Comparison of ENCODE assay signal across 24 cellular contexts in genomic region chr2:51025942-51026574, GRCh38. TPM values are rescaled to one million over a fixed set of nuclear protein-coding genes. Genes with fewer than 3 reads are reported as not detected.
DNase-seq lines count a peak whose midpoint lies in the region; ATAC-seq and TF ChIP-seq lines count a peak whose summit lies in the region.
"Had no signal": no experiment of that assay in that cellular context is flagged by ENCODE, and none has a peak within 500 bp of the region (broad histone marks: within the 10 kb centered on the region; RNA-seq: fewer than 3 reads in every experiment).

No MANE protein-coding gene starts in this region.

- no peak overlapping the region for H2AFZ ChIP-seq in IMR-90 (replicated peaks; ENCODE audit: low read length, poor library complexity)

- H2BK120ac ChIP-seq in IMR-90 (ENCODE audit: low read depth, low read length), result no peak overlapping the region

- H2BK5ac ChIP-seq in IMR-90 (ENCODE audit: low read depth, low read length, poor library complexity, severe bottlenecking), result no peak overlapping the region

- CTCF ChIA-PET in IMR-90 (lab: Yijun Ruan, JAX), result no interaction called here

- 46% methylated on average over 2 of the region's 5 CpGs; no CpG with 5 or more reads in 1 of the 2 experiments for WGBS in IMR-90 (ENCODE audit: extremely low coverage in 2 of 2, insufficient read length in 1 of 2), 2 experiments

- H2AK5ac ChIP-seq in IMR-90 (ENCODE audit: low read depth, low read length), result no peak overlapping the region

- H3K14ac ChIP-seq in IMR-90 (replicated peaks; ENCODE audit: low read depth, low read length), result no peak overlapping the region

- no peaks in the 10 kb centered on the region for H4K20me1 ChIP-seq in IMR-90 (ENCODE audit: insufficient read depth, low read length)

- H3K27me3 ChIP-seq in IMR-90 (ENCODE audit: control insufficient read depth, insufficient read depth, low read length), result peaks cover 2% of the 10 kb centered on the region; the same call in 1 of the 2 replicates
- H3K27me3 ChIP-seq in dorsolateral prefrontal cortex, result peaks cover 0 to 41% (median 0%) of the 10 kb centered on the region in 45 donors
- H3K27me3 ChIP-seq in neutrophil, result peaks cover 3% of the 10 kb centered on the region

- no peaks in the 10 kb centered on the region for H3K4me1 ChIP-seq in IMR-90 (ENCODE audit: control insufficient read depth, insufficient read depth, low read length)
- peaks cover 41 to 45% of the 10 kb centered on the region in 2 experiments for H3K4me1 ChIP-seq in neutrophil (ENCODE audit: control insufficient read depth in 1 of 2, insufficient read depth in 1 of 2, low read depth in 1 of 2, low read length in 1 of 2)
- H3K4me1 ChIP-seq: lower lobe of right lung, spleen had no signal

- no peaks in the 10 kb centered on the region; the same call in 1 of the 2 replicates for H3K9me3 ChIP-seq in IMR-90 (ENCODE audit: control insufficient read depth, insufficient read depth, low read length)
- no peaks in the 10 kb centered on the region for H3K9me3 ChIP-seq in neutrophil
- H3K9me3 ChIP-seq: lower lobe of right lung had no signal

- no peak overlapping the region for H3K4ac ChIP-seq in IMR-90 (ENCODE audit: low read depth, low read length)

- H3K4me3 ChIP-seq in IMR-90 (ENCODE audit: insufficient read depth, low read depth, low read length), result no peak overlapping the region
- peak overlapping the region; percentile 20 to 73 (median 54) for H3K4me3 ChIP-seq in dorsolateral prefrontal cortex
- no peak overlapping the region for H3K4me3 ChIP-seq in neutrophil (ENCODE audit: low read depth in 1 of 2, low read length in 1 of 2)
- H3K4me3 ChIP-seq: lower lobe of right lung, spleen had no signal

- no peak overlapping the region for H3K18ac ChIP-seq in IMR-90 (ENCODE audit: low read depth, low read length)

- ATAC-seq in IMR-90 (ENCODE audit: low read depth), result no peak
- no peak for ATAC-seq in GM18907 (IDR thresholded peaks at IDR 0.05; ENCODE audit: unreplicated experiment)
- ATAC-seq in HG03469 (IDR thresholded peaks at IDR 0.05; ENCODE audit: unreplicated experiment), result no peak
- ATAC-seq: esophagus mucosa, Panc1 had no signal

- no peak overlapping the region for H4K8ac ChIP-seq in IMR-90 (ENCODE audit: low read depth in 2 of 2, low read length in 2 of 2)

- in situ Hi-C loops in IMR-90 (cut with MboI; ENCODE audit: low sequenced_read_pairs) (no loop called here), GM13976 (cut with MboI; ENCODE audit: low sequenced_read_pairs, unreplicated experiment) (no loop called here)

- H3K9me1 ChIP-seq in IMR-90 (ENCODE audit: insufficient read depth, low read length), result no peaks in the 10 kb centered on the region

- no peaks in the 10 kb centered on the region for H3K79me1 ChIP-seq in IMR-90 (ENCODE audit: low read depth in 1 of 2, low read length in 2 of 2)

- no peak overlapping the region for H2AK9ac ChIP-seq in IMR-90 (replicated peaks; ENCODE audit: low read depth, low read length, poor library complexity)

- no peak for TF ChIP-seq CTCF in IMR-90 (conservative IDR thresholded peaks at IDR 0.05; ENCODE audit: low read depth, low read length)
- TF ChIP-seq CTCF in dorsolateral prefrontal cortex (IDR thresholded peaks at IDR 0.05 in 54 of 56, conservative IDR thresholded peaks at IDR 0.05 in 2 of 56; ENCODE audit: low read depth in 1 of 56, partially characterized antibody in 56 of 56), result no peak
- no peak for TF ChIP-seq CTCF in neutrophil (IDR thresholded peaks at IDR 0.05)
- TF ChIP-seq CTCF in GM13976 (IDR thresholded peaks at IDR 0.05; ENCODE audit: borderline replicate concordance, control extremely low read depth, extremely low read depth, insufficient read depth, missing control alignments), result no peak

- no peak overlapping the region for H4K5ac ChIP-seq in IMR-90 (ENCODE audit: low read depth, low read length)

- H3K9ac ChIP-seq in IMR-90 (ENCODE audit: low read depth, low read length), result no peak overlapping the region

- H3K27ac ChIP-seq in IMR-90 (ENCODE audit: insufficient read depth, low read length) (no peak overlapping the region), dorsolateral prefrontal cortex (peak overlapping the region in 51 of 59 donors; percentile 1 to 85 (median 49)), neutrophil (peak overlapping the region; percentile 40)
- H3K27ac ChIP-seq: lower lobe of right lung, spleen had no signal

- H3K36me3 ChIP-seq in IMR-90 (ENCODE audit: control insufficient read depth, insufficient read depth, low read length), result no peaks in the 10 kb centered on the region
- no peaks in the 10 kb centered on the region for H3K36me3 ChIP-seq in neutrophil
- H3K36me3 ChIP-seq: lower lobe of right lung, spleen had no signal

- dilution Hi-C loops in IMR-90 (cut with HindIII; ENCODE audit: low sequenced_read_pairs, unreplicated experiment), result no loop called here

- H3K4me2 ChIP-seq in IMR-90 (ENCODE audit: low read depth, low read length), result no peak overlapping the region

- POLR2A ChIA-PET in IMR-90 (lab: Charles Lee; ENCODE audit: unreplicated experiment), result no interaction called here

- BruUV-seq in IMR-90 (replicated peaks; lab: Mats Ljungman, UMichigan), result no TSS peak

- intact Hi-C loops in IMR-90 (cut with micrococcal nuclease), result no loop called here
- intact Hi-C loops in dorsolateral prefrontal cortex (cut with DNase I), result loop anchor here in 1 of 2 donors (10.0 kb wide), 1 partner anchor 491 kb away; no protein-coding TSS in a partner anchor

- no peak overlapping the region for H2BK15ac ChIP-seq in IMR-90 (ENCODE audit: low read depth, low read length)

- H2BK20ac ChIP-seq in IMR-90 (ENCODE audit: low read depth, low read length), result no peak overlapping the region

- no peak overlapping the region for H4K91ac ChIP-seq in IMR-90 (ENCODE audit: insufficient read depth, low read depth, low read length)

- no peak overlapping the region for H3K23ac ChIP-seq in IMR-90 (ENCODE audit: low read depth, low read length)

- TF ChIP-seq POLR2A in IMR-90 (IDR thresholded peaks at IDR 0.05; ENCODE audit: low read depth, low read length), result no peak

- TF ChIP-seq RAD21 in IMR-90 (IDR thresholded peaks at IDR 0.05; ENCODE audit: low read length), result no peak

- DNase-seq in NCI-H2227 treated with DMSO at 0.1 percent for 48 hours (lab: John Stamatoyannopoulos, UW), result peak; percentile 45
- DNase-seq in NCI-H2227 (lab: John Stamatoyannopoulos, UW; ENCODE audit: unreplicated experiment), result no peak
- DNase-seq in IMR-90, result no peak
- DNase-seq in dorsolateral prefrontal cortex, result no peak
- DNase-seq in GM13976 (ENCODE audit: low spot score), result no peak
- DNase-seq: activated B cell treated with CpG ODN at 0.5 μM for 24 hours; activated CD4-positive, alpha-beta T cell treated with anti-CD3 and anti-CD28 coated beads, Interleukin-2, amount 50 U/mL, for 48 hours; activated effector memory CD4-positive, alpha-beta T cell treated with anti-CD3 and anti-CD28 coated beads, Interleukin-2, amount 50 U/mL, for 16 hours; Calu3; effector memory CD4-positive, alpha-beta T cell; hippocampal formation; lower lobe of right lung; NCI-H1105 treated with DMSO at 0.1 percent for 48 hours; spleen; stimulated activated CD4-positive, alpha-beta T cell treated with anti-CD3 and anti-CD28 coated beads, Interleukin-4, amount 100 ng/mL, for 1 hour; stimulated activated naive CD4-positive, alpha-beta T cell had no signal

- no peak overlapping the region for H3K56ac ChIP-seq in IMR-90 (ENCODE audit: extremely low read depth, insufficient read depth, low read length)

TF ChIP-seq in IMR-90, 13 proteins besides CTCF, POLR2A, EP300 and RAD21:
- TF ChIP-seq RFX5 (IDR thresholded peaks at IDR 0.05; ENCODE audit: low read depth, low read length) (no peak), MAFK (IDR thresholded peaks at IDR 0.05; ENCODE audit: low read depth, low read length) (peak; percentile 44)
- TF ChIP-seq, protein P1, sequence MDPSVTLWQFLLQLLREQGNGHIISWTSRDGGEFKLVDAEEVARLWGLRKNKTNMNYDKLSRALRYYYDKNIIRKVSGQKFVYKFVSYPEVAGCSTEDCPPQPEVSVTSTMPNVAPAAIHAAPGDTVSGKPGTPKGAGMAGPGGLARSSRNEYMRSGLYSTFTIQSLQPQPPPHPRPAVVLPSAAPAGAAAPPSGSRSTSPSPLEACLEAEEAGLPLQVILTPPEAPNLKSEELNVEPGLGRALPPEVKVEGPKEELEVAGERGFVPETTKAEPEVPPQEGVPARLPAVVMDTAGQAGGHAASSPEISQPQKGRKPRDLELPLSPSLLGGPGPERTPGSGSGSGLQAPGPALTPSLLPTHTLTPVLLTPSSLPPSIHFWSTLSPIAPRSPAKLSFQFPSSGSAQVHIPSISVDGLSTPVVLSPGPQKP (IDR thresholded peaks at IDR 0.05; ENCODE audit: borderline replicate concordance, low read depth, low read length), result no peak

RNA-seq across cellular contexts. Expression of gene NRXN1, which starts 5.9 kb away (rescaled TPM):
- total RNA-seq in IMR-90 (2012; rRNA removed) (under 0.01 and 0.18 TPM in 2 replicates), dorsolateral prefrontal cortex (100 to 1,000 TPM; 168 to 590 (median 437) TPM)
- polyA plus RNA-seq in IMR-90 (2012; rRNA removed), result 0.17 and 0.30 TPM in 2 replicates
- 0.01 and 0.04 TPM in 2 replicates for polyA plus RNA-seq in IMR-90 (2012; cell fraction: cytosol; rRNA removed)
- 0.05 and 0.22 TPM in 2 replicates for polyA plus RNA-seq in IMR-90 (2012; cell fraction: nucleus; rRNA removed; ENCODE audit: low replicate concordance)
- total RNA-seq: activated B cell treated with CpG ODN at 0.5 μM for 24 hours, Calu3, LHCN-M2, SK-MEL-5 had no signal
- polyA plus RNA-seq: keratinocyte had no signal

Comparison
In these comparisons a context has a peak if more than half of its experiments do, and no peak if none do; other contexts are left out.
1. H3K4me3 ChIP-seq: peak in dorsolateral prefrontal cortex (59 of 59); none in IMR-90 (single experiment) and neutrophil (0 of 2).
2. RNA of gene NRXN1, which starts 5.9 kb away (total RNA-seq): 168 to 590 TPM in dorsolateral prefrontal cortex; under 0.01 to 0.18 TPM in IMR-90; every median in the first group is over 100 times any median in the second.